In the genomic region with DNA sequence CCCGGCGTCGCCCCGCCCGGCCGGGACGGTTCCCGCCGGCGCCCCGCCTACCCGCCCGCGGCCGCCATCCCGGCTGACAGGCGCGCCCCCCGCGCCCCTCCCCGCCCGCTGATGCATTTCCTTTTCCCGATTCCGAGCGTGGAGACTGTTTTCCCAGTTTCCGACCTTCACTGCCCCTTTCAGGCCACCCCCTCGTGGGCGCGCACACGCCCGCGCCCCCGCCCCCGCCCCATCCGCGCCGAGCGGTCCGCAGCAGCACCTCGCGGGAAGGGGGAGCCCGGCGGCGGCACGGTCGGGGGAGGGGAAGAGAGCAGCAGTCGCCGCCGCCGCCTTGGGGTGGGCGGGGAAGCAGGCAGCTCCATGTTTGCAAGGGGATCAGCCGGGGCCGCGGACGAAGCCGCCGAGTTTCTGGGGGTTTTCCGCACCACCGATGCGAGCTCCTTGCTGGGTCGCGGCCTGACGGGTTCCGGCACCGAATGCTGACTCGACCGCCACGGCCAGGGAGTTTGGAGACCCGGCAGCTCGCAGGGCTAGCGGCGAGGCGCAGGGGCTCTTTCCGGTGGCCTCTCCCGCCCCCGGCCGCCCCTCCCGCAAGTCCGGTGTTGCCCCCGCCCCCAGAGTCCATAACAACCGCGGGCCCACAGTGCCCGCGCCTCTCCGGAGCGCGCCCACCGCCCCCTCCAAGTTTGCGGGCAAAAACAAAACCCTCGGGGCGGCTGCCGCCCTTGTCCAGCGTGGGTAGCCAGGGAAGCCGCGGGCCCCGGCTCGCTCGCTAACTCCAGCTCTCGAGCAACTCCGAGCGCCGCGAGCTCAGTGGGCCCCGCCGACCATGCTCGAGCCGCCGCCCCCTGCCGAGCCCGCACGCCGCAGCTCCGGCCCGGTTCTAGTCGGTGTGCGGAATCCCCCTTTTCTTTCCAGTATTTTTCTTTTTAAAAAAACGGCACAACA, we compare ENCODE assay signal across 8 cellular contexts. TPM values are rescaled to one million over a fixed set of nuclear protein-coding genes. Genes with fewer than 3 reads are reported as not detected.
A peak's percentile ranks its signal among the peaks of the same experiment; 100 is the strongest.
DNase-seq lines count a peak whose midpoint lies in the region; ATAC-seq, FAIRE-seq and TF ChIP-seq lines count a peak whose summit lies in the region.

No MANE protein-coding gene starts in this region.

- CTCF ChIA-PET in activated CD4-positive, alpha-beta memory T cell treated with anti-CD3 and anti-CD28 coated beads, Interleukin-2, amount 10 ng/mL, durations not matched to agents 7 days and 5 days (lab: Charles Lee) = interaction anchor here (0.8 to 7.1 kb wide), 10 partner anchors 9 to 193 kb away, joined by 3 to 109 read pairs (median 7); a partner anchor contains a TSS

- no peaks in the 10 kb centered on the region for H3K36me3 Mint-ChIP-seq in activated CD4-positive, alpha-beta memory T cell treated with anti-CD3 and anti-CD28 coated beads, Interleukin-2, amount 10 ng/mL, durations not matched to agents 7 days and 5 days (ENCODE audit: low read depth)

- POLR2A ChIA-PET in activated CD4-positive, alpha-beta memory T cell treated with anti-CD3 and anti-CD28 coated beads, Interleukin-2, amount 10 ng/mL, durations not matched to agents 7 days and 5 days (lab: Charles Lee) = interaction anchor here (0.6 to 7.8 kb wide), 40 partner anchors 10 to 674 kb away, joined by 3 to 188 read pairs (median 4); a partner anchor contains a TSS

- H3K27me3 Mint-ChIP-seq in activated CD4-positive, alpha-beta memory T cell treated with anti-CD3 and anti-CD28 coated beads, Interleukin-2, amount 10 ng/mL, durations not matched to agents 7 days and 5 days = no peaks in the 10 kb centered on the region

- H3K4me1 Mint-ChIP-seq in activated CD4-positive, alpha-beta memory T cell treated with anti-CD3 and anti-CD28 coated beads, Interleukin-2, amount 10 ng/mL, durations not matched to agents 7 days and 5 days = peaks cover 21% of the 10 kb centered on the region

- no peak; the same call in 1 of the 2 replicates for TF ChIP-seq POLR2A in GM12891 (IDR thresholded peaks at IDR 0.05; ENCODE audit: low read depth, low read length)

- H3K27ac Mint-ChIP-seq in activated CD4-positive, alpha-beta memory T cell treated with anti-CD3 and anti-CD28 coated beads, Interleukin-2, amount 10 ng/mL, durations not matched to agents 7 days and 5 days = peak overlapping the region; percentile 92

- no peak for ATAC-seq in HG03342 (IDR thresholded peaks at IDR 0.05; ENCODE audit: unreplicated experiment)
- no peak for ATAC-seq in HG03520 (IDR thresholded peaks at IDR 0.05; ENCODE audit: unreplicated experiment)

- FAIRE-seq in GM12891 (lab: Jason Lieb, UNC) = no peak

- no peaks in the 10 kb centered on the region for H3K9me3 Mint-ChIP-seq in activated CD4-positive, alpha-beta memory T cell treated with anti-CD3 and anti-CD28 coated beads, Interleukin-2, amount 10 ng/mL, durations not matched to agents 7 days and 5 days

- H3K4me3 Mint-ChIP-seq in activated CD4-positive, alpha-beta memory T cell treated with anti-CD3 and anti-CD28 coated beads, Interleukin-2, amount 10 ng/mL, durations not matched to agents 7 days and 5 days = peak overlapping the region; percentile 92

- DNase-seq in GM12891 (ENCODE audit: insufficient read length, low spot score) (peak; percentile 43), NCI-H345 (lab: John Stamatoyannopoulos, UW) (peak; percentile 34), mucosa of gallbladder (ENCODE audit: low spot score) (peak; percentile 12)
- DNase-seq in activated CD4-positive, alpha-beta memory T cell treated with anti-CD3 and anti-CD28 coated beads, Interleukin-2, amount 10 ng/mL, durations not matched to agents 7 days and 5 days = peak; percentile 82
- DNase-seq in effector CD4-positive, alpha-beta T cell = peak; percentile 79
- peak; percentile 60 to 68 for DNase-seq in stimulated activated CD8-positive, alpha-beta memory T cell treated with anti-CD3 and anti-CD28 coated beads, Interleukin-4, amount 100 ng/mL, for 1 hour (ENCODE audit: low read depth in 2 of 2, low spot score in 1 of 2)

TF ChIP-seq in GM12891, 5 proteins besides CTCF, POLR2A, EP300 and RAD21:
- no peak for TF ChIP-seq TAF1 (IDR thresholded peaks at IDR 0.05; ENCODE audit: low read depth, low read length)
- TF ChIP-seq POLR2AphosphoS5 (IDR thresholded peaks at IDR 0.05; ENCODE audit: low read depth, low read length) = 0 out of 2 replicates have a peak, but pooled peaks have one; percentile 28

RNA-seq across cellular contexts. Expression of a gene that starts 3.3 kb away (rescaled TPM):
- 14.2 TPM for polyA plus RNA-seq in GM12891 (2012; ENCODE audit: low read depth, missing spikeins)
- total RNA-seq in activated CD4-positive, alpha-beta memory T cell treated with anti-CD3 and anti-CD28 coated beads, Interleukin-2, amount 10 ng/mL, durations not matched to agents 7 days and 5 days = 10 to 100 TPM; 95.8 to 96.1 TPM
- 65.5 TPM for total RNA-seq in mucosa of gallbladder

Comparison
In these comparisons a context has a peak if more than half of its experiments do, and no peak if none do; other contexts are left out.
1. DNase-seq: peak in every context shown above with its lines; median percentile 82 in activated CD4-positive, alpha-beta memory T cell treated with anti-CD3 and anti-CD28 coated beads, Interleukin-2, amount 10 ng/mL, durations not matched to agents 7 days and 5 days; 79 in effector CD4-positive, alpha-beta T cell; 64 in stimulated activated CD8-positive, alpha-beta memory T cell treated with anti-CD3 and anti-CD28 coated beads, Interleukin-4, amount 100 ng/mL, for 1 hour; 43 in GM12891; 34 in NCI-H345; 12 in mucosa of gallbladder.